Comparison of ENCODE assay signal across 8 cellular contexts in genomic region chr2:176652300-176653182, GRCh38.
DNase-seq lines count a peak whose midpoint lies in the region; ATAC-seq, FAIRE-seq and TF ChIP-seq lines count a peak whose summit lies in the region.

No MANE protein-coding gene starts in this region.

- no peak overlapping the region for H3K4me3 ChIP-seq in ascending aorta
- H3K4me3 ChIP-seq in kidney epithelial cell (ENCODE audit: low read depth, low read length): no peak overlapping the region
- H3K4me3 ChIP-seq in tibial nerve: no peak overlapping the region

- H3K36me3 ChIP-seq in ascending aorta (no peaks in the 10 kb centered on the region), kidney epithelial cell (ENCODE audit: control insufficient read depth, insufficient read depth, low read length) (no peaks in the 10 kb centered on the region), tibial nerve (no peaks in the 10 kb centered on the region)

- H3K4me1 ChIP-seq in ascending aorta (no peaks in the 10 kb centered on the region), tibial nerve (peaks cover 0 to 6% (median 0%) of the 10 kb centered on the region in 4 donors)

- DNase-seq in AG20443 (ENCODE audit: low spot score) (peak; percentile 56), GM12891 (ENCODE audit: insufficient read length, low spot score) (no peak), NCI-H526 (lab: John Stamatoyannopoulos, UW) (peak; percentile 75 to 92), ascending aorta (ENCODE audit: low spot score in 2 of 2) (no peak), kidney epithelial cell (ENCODE audit: low read depth) (no peak), tibial nerve (ENCODE audit: low spot score in 2 of 2) (peak in 1 of 2 donors; percentile 29), HK-2 (ENCODE audit: unreplicated experiment) (no peak)

- H3K9me3 ChIP-seq in ascending aorta: no peaks in the 10 kb centered on the region
- H3K9me3 ChIP-seq in tibial nerve: no peaks in the 10 kb centered on the region

- no peak overlapping the region for H3K27ac ChIP-seq in ascending aorta
- H3K27ac ChIP-seq in tibial nerve: no peak overlapping the region

- no peak for TF ChIP-seq EP300 in tibial nerve (IDR thresholded peaks at IDR 0.05)

- ATAC-seq in HG03442 (IDR thresholded peaks at IDR 0.05; ENCODE audit: unreplicated experiment): peak; percentile 68

- intact Hi-C loops in ascending aorta (cut with DNase I): loop anchor here (2.0 to 10.0 kb wide), 3 partner anchors 160 to 526 kb away; no protein-coding TSS in a partner anchor

- no peaks in the 10 kb centered on the region for H3K27me3 ChIP-seq in ascending aorta
- no peaks in the 10 kb centered on the region for H3K27me3 ChIP-seq in kidney epithelial cell (ENCODE audit: control insufficient read depth, insufficient read depth, low read length)
- peaks cover 0 to 32% of the 10 kb centered on the region in 2 donors for H3K27me3 ChIP-seq in tibial nerve

- TF ChIP-seq CTCF in ascending aorta (IDR thresholded peaks at IDR 0.05) (peak; percentile 41 to 73 (median 72)), kidney epithelial cell (IDR thresholded peaks at IDR 0.05; ENCODE audit: insufficient read depth, low read length, poor library complexity, severe bottlenecking) (peak; percentile 67), tibial nerve (IDR thresholded peaks at IDR 0.05) (peak; percentile 61 to 73 (median 71))

- FAIRE-seq in GM12891 (lab: Jason Lieb, UNC): peak; percentile 90

- TF ChIP-seq POLR2A in GM12891 (IDR thresholded peaks at IDR 0.05; ENCODE audit: low read depth, low read length) (no peak), tibial nerve (IDR thresholded peaks at IDR 0.05) (no peak)

- 51 to 53% methylated on average over 9 of the region's 9 CpGs for WGBS in tibial nerve, 2 donors

TF ChIP-seq in GM12891, 5 proteins besides CTCF, POLR2A, EP300 and RAD21:
- TF ChIP-seq SPI1 (IDR thresholded peaks at IDR 0.05; ENCODE audit: low read depth, low read length) (peak; percentile 46; the same call in 1 of the 2 replicates), PAX5 (IDR thresholded peaks at IDR 0.05; ENCODE audit: insufficient read depth, low read length, severe bottlenecking) (no peak), POLR2AphosphoS5 (IDR thresholded peaks at IDR 0.05; ENCODE audit: low read depth, low read length) (no peak)

Comparison
In these comparisons a context has a peak if more than half of its experiments do, and no peak if none do; other contexts are left out.
1. DNase-seq: peak in AG20443 (single experiment) and NCI-H526 (2 of 2); none in GM12891 (single experiment), ascending aorta (0 of 2), kidney epithelial cell (single experiment) and HK-2 (single experiment).
2. Peak in every context shown above with its lines, with median percentiles within 50 percentile points of each other: CTCF ChIP-seq.